In genomic region chr2:94586032-94586982, GRCh38 we compare ENCODE assay signal across 8 cellular contexts.
DNase-seq lines count a peak whose midpoint lies in the region; TF ChIP-seq lines count a peak whose summit lies in the region.
"Not testable (repeated sequence)": the region's sequence is repeated elsewhere in the genome, so short reads cannot be mapped to it uniquely, and the experiment has no call there.

No MANE protein-coding gene starts in this region.

- H3K27me3 ChIP-seq in NT2/D1 (ENCODE audit: insufficient read depth, insufficient read length): peaks cover 43% of the 10 kb centered on the region
- not testable (repeated sequence) for H3K27me3 ChIP-seq in subcutaneous abdominal adipose tissue (ENCODE audit: control insufficient read depth in 5 of 5, insufficient read depth in 4 of 5, low read length in 5 of 5)

- H3K4me3 ChIP-seq in GM12875 (ENCODE audit: low read depth, low read length); Jurkat, Clone E6-1 (ENCODE audit: low read length); NT2/D1 (ENCODE audit: insufficient read length, low read depth); subcutaneous abdominal adipose tissue (ENCODE audit: low read depth in 1 of 5, low read length in 5 of 5): not testable (repeated sequence)

- not testable (repeated sequence) for H3K9me3 Mint-ChIP-seq in activated CD4-positive, alpha-beta T cell treated with anti-CD3 and anti-CD28 coated beads, Interleukin-2, amount 10 ng/mL, durations not matched to agents 7 days and 5 days; chondrocyte (ENCODE audit: low read depth)

- H3K27me3 Mint-ChIP-seq in activated CD4-positive, alpha-beta T cell treated with anti-CD3 and anti-CD28 coated beads, Interleukin-2, amount 10 ng/mL, durations not matched to agents 7 days and 5 days; chondrocyte (ENCODE audit: low read depth): not testable (repeated sequence)

- not testable (repeated sequence) for H3K4me3 Mint-ChIP-seq in activated CD4-positive, alpha-beta T cell treated with anti-CD3 and anti-CD28 coated beads, Interleukin-2, amount 10 ng/mL, durations not matched to agents 7 days and 5 days; chondrocyte (ENCODE audit: unreplicated experiment)

- CTCF ChIA-PET in activated CD4-positive, alpha-beta T cell treated with anti-CD3 and anti-CD28 coated beads, Interleukin-2, amount 10 ng/mL, durations not matched to agents 7 days and 5 days (lab: Charles Lee): interaction anchor here (0.7 kb wide), 1 partner anchor 620 kb away, joined by 3 read pairs; no protein-coding TSS in a partner anchor

- peak overlapping the region; percentile 37 for H3K27ac ChIP-seq in subcutaneous abdominal adipose tissue (ENCODE audit: low read depth, low read length)

- TF ChIP-seq CTCF in GM12875 (IDR thresholded peaks at IDR 0.05; ENCODE audit: borderline replicate concordance, insufficient read depth, low read depth, low read length) (peak; percentile 55), chondrocyte (IDR thresholded peaks at IDR 0.05) (peak; percentile 78)

- not testable (repeated sequence) for H3K4me1 ChIP-seq in NT2/D1 (ENCODE audit: insufficient read depth, insufficient read length)
- peaks cover 0 to 18% (median 10%) of the 10 kb centered on the region in 5 donors for H3K4me1 ChIP-seq in subcutaneous abdominal adipose tissue (ENCODE audit: control insufficient read depth in 5 of 5, insufficient read depth in 5 of 5, low read length in 5 of 5)

- POLR2A ChIA-PET in activated CD4-positive, alpha-beta T cell treated with anti-CD3 and anti-CD28 coated beads, Interleukin-2, amount 10 ng/mL, durations not matched to agents 7 days and 5 days (lab: Charles Lee): not testable (repeated sequence)

- not testable (repeated sequence) for H3K9ac ChIP-seq in NT2/D1 (ENCODE audit: insufficient read length, low read depth); subcutaneous abdominal adipose tissue (ENCODE audit: low read length in 5 of 5)

- H3K27ac Mint-ChIP-seq in activated CD4-positive, alpha-beta T cell treated with anti-CD3 and anti-CD28 coated beads, Interleukin-2, amount 10 ng/mL, durations not matched to agents 7 days and 5 days; chondrocyte (ENCODE audit: unreplicated experiment): not testable (repeated sequence)

- H3K36me3 Mint-ChIP-seq in activated CD4-positive, alpha-beta T cell treated with anti-CD3 and anti-CD28 coated beads, Interleukin-2, amount 10 ng/mL, durations not matched to agents 7 days and 5 days (ENCODE audit: low read depth); chondrocyte (ENCODE audit: low read depth): not testable (repeated sequence)

- not testable (repeated sequence) for H3K9me3 ChIP-seq in NT2/D1 (ENCODE audit: insufficient read depth, low read length); subcutaneous abdominal adipose tissue (ENCODE audit: control insufficient read depth in 5 of 5, low read length in 5 of 5)

- not testable (repeated sequence) for H3K36me3 ChIP-seq in NT2/D1 (ENCODE audit: insufficient read depth, insufficient read length, low read length); subcutaneous abdominal adipose tissue (ENCODE audit: control insufficient read depth in 5 of 5, insufficient read depth in 5 of 5, low read length in 5 of 5)

- DNase-seq in Ammon's horn (ENCODE audit: low spot score) (peak; percentile 4), NT2/D1 (ENCODE audit: low read depth, low spot score) (peak; percentile 32), iris pigment epithelial cell (ENCODE audit: low read depth) (peak; percentile 5)
- DNase-seq in Jurkat, Clone E6-1 (ENCODE audit: low read depth, low spot score): peak; percentile 11
- DNase-seq in activated CD4-positive, alpha-beta T cell treated with anti-CD3 and anti-CD28 coated beads, Interleukin-2, amount 10 ng/mL, durations not matched to agents 7 days and 5 days: peak; percentile 11
- DNase-seq in chondrocyte (ENCODE audit: low spot score): not testable (repeated sequence)

- H3K4me1 Mint-ChIP-seq in activated CD4-positive, alpha-beta T cell treated with anti-CD3 and anti-CD28 coated beads, Interleukin-2, amount 10 ng/mL, durations not matched to agents 7 days and 5 days: peaks cover 10% of the 10 kb centered on the region
- H3K4me1 Mint-ChIP-seq in chondrocyte (ENCODE audit: low read depth): not testable (repeated sequence)
